In genomic region chr1:90721210-90722194, GRCh38 we compare ENCODE assay signal across 8 cellular contexts.
DNase-seq lines count a peak whose midpoint lies in the region; ATAC-seq lines count a peak whose summit lies in the region.

No MANE protein-coding gene starts in this region.

- ATAC-seq in GM18517 (IDR thresholded peaks at IDR 0.05; ENCODE audit: unreplicated experiment) (peak; percentile 69), GM21390 (IDR thresholded peaks at IDR 0.05; ENCODE audit: unreplicated experiment) (no peak)

- DNase-seq in CD1c-positive myeloid dendritic cell (ENCODE audit: extremely low spot score) (peak; percentile 62), HS-27A (ENCODE audit: low read depth) (peak; percentile 9), NCI-H748 treated with DMSO at 0.1 percent for 48 hours (lab: John Stamatoyannopoulos, UW) (peak; percentile 76), glomerular visceral epithelial cell (ENCODE audit: extremely low spot score) (peak; percentile 41)
- DNase-seq in activated T-cell treated with anti-CD3 and anti-CD28 coated beads, Interleukin-2, amount 50 U/mL, for 48 hours = peak; percentile 61 to 68
- DNase-seq in stimulated activated CD4-positive, alpha-beta T cell treated with anti-CD3 and anti-CD28 coated beads, Interleukin-15, amount 100 ng/mL, for 24 hours = peak; percentile 66

Comparison
In these comparisons a context has a peak if more than half of its experiments do, and no peak if none do; other contexts are left out.
1. DNase-seq: peak in every context shown above with its lines; median percentile 76 in NCI-H748 treated with DMSO at 0.1 percent for 48 hours; 66 in stimulated activated CD4-positive, alpha-beta T cell treated with anti-CD3 and anti-CD28 coated beads, Interleukin-15, amount 100 ng/mL, for 24 hours; 64 in activated T-cell treated with anti-CD3 and anti-CD28 coated beads, Interleukin-2, amount 50 U/mL, for 48 hours; 62 in CD1c-positive myeloid dendritic cell; 41 in glomerular visceral epithelial cell; 9 in HS-27A.